8 cellular contexts compared by ENCODE assay signal in the genomic region with DNA sequence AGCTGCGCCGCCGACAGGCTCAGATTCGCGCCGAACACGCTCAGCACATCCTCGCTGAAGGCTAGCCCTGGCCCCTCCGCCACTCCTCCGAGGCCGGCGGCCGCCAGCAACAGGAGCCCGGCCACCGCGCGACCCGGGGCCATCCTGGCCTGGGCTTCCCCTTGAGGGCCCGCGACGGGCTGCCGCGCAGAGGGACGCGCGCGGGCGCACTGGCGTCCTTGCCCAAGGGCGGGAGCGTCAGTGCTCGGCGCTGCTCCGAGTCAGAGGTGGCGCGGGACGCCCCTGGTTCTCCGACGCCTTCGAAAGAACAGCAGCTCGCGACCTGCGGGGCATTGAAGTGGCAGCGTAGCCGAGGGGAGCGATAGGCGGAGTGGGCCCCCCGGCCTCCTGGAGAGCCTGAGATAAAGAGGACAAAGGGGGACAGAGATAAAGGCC. TPM values are rescaled to one million over a fixed set of nuclear protein-coding genes. Genes with fewer than 3 reads are reported as not detected.
DNase-seq lines count a peak whose midpoint lies in the region; ATAC-seq and TF ChIP-seq lines count a peak whose summit lies in the region.

No MANE protein-coding gene starts in this region.

- H3K27ac ChIP-seq in smooth muscle cell (ENCODE audit: low read depth): no peak overlapping the region

- peak; percentile 45 for ATAC-seq in GM21390 (IDR thresholded peaks at IDR 0.05; ENCODE audit: unreplicated experiment)

- TF ChIP-seq CTCF in astrocyte of the spinal cord (IDR thresholded peaks at IDR 0.05; ENCODE audit: low read depth, low read length) (no peak), smooth muscle cell (IDR thresholded peaks at IDR 0.05; ENCODE audit: borderline replicate concordance, insufficient read depth, poor library complexity, severe bottlenecking) (no peak)

- H3K9me3 ChIP-seq in iPS-18c (ENCODE audit: control insufficient read depth, insufficient read depth, low read length): no peaks in the 10 kb centered on the region
- H3K9me3 ChIP-seq in smooth muscle cell (replicated peaks; ENCODE audit: low read depth): no peaks in the 10 kb centered on the region

- no peaks in the 10 kb centered on the region for H4K20me1 ChIP-seq in smooth muscle cell (ENCODE audit: low read depth)

- H3K4me3 ChIP-seq in astrocyte of the spinal cord (ENCODE audit: low read depth, low read length) (peak overlapping the region; percentile 75), iPS-18c (ENCODE audit: insufficient read depth, low read depth, low read length) (peak overlapping the region; percentile 64), smooth muscle cell (peak overlapping the region; percentile 79)

- H3K27me3 ChIP-seq in smooth muscle cell (ENCODE audit: low read depth): no peaks in the 10 kb centered on the region

- no peaks in the 10 kb centered on the region for H3K36me3 ChIP-seq in smooth muscle cell (ENCODE audit: low read depth)

- peaks cover 9% of the 10 kb centered on the region for H3K4me1 ChIP-seq in smooth muscle cell (ENCODE audit: low read depth)

- H3K4me2 ChIP-seq in smooth muscle cell: peak overlapping the region; percentile 97

- no peaks in the 10 kb centered on the region for H3K79me2 ChIP-seq in smooth muscle cell (ENCODE audit: low read depth)

- H3F3A ChIP-seq in smooth muscle cell (ENCODE audit: low read depth): no peaks in the 10 kb centered on the region

- in situ Hi-C loops in astrocyte of the spinal cord (cut with HindIII; ENCODE audit: low sequenced_read_pairs): no loop called here

- peak overlapping the region; percentile 98 for H2AFZ ChIP-seq in smooth muscle cell (ENCODE audit: low read depth)

- DNase-seq in Daoy (ENCODE audit: low read depth) (peak; percentile 54), HT1080 (ENCODE audit: low read depth) (peak; percentile 61), T-helper 2 cell (peak in 4 of 5 experiments; percentile 37 to 88 (median 55)), astrocyte of the spinal cord (ENCODE audit: low read depth, low spot score) (peak; percentile 51), smooth muscle cell (lab: John Stamatoyannopoulos, UW; ENCODE audit: unreplicated experiment) (peak; percentile 23), DMS79 treated with DMSO at 0.1 percent for 48 hours (lab: John Stamatoyannopoulos, UW) (no peak)

- under 1% methylated on average over 47 of the region's 48 CpGs for WGBS in smooth muscle cell (ENCODE audit: low lambda C conversion rate)

- H3K9ac ChIP-seq in smooth muscle cell (ENCODE audit: low read depth): peak overlapping the region; percentile 44

RNA-seq across cellular contexts. Expression of a gene that starts 0.7 kb away (rescaled TPM):
- 15.6 and 18.7 TPM in 2 replicates for total RNA-seq in Daoy (2014; rRNA removed; shearing (Covaris generic))
- 35.6 and 45.6 TPM in 2 replicates for total RNA-seq in HT1080 (2014; rRNA removed; shearing (Covaris generic))
- 16.8 and 21.3 TPM in 2 replicates for polyA plus RNA-seq in HT1080 (2015; cell fraction: cytosol; rRNA removed)
- 15.2 and 18.2 TPM in 2 replicates for polyA plus RNA-seq in HT1080 (2015; cell fraction: nucleus; rRNA removed)
- 16.1 and 16.2 TPM in 2 replicates for total RNA-seq in smooth muscle cell
- 3.7 and 10.0 TPM in 2 replicates for polyA plus RNA-seq in smooth muscle cell
